In genomic region chr11:327581-327923, GRCh38 we compare ENCODE assay signal across 10 cellular contexts. TPM values are rescaled to one million over a fixed set of nuclear protein-coding genes. Genes with fewer than 3 reads are reported as not detected.
A peak's percentile ranks its signal among the peaks of the same experiment; 100 is the strongest.
DNase-seq lines count a peak whose midpoint lies in the region; ATAC-seq and TF ChIP-seq lines count a peak whose summit lies in the region.
"Had no signal": no experiment of that assay in that cellular context is flagged by ENCODE, and none has a peak within 500 bp of the region (broad histone marks: within the 10 kb centered on the region; RNA-seq: fewer than 3 reads in every experiment).

No MANE protein-coding gene starts in this region.

- H3K4me3 ChIP-seq in skin epidermis = peak overlapping the region in 1 of 7 experiments; percentile 14

- TF ChIP-seq CTCF in HFFc6 (IDR thresholded peaks at IDR 0.05) (no peak), Calu3 (IDR thresholded peaks at IDR 0.05; ENCODE audit: unreplicated experiment) (no peak)
- TF ChIP-seq CTCF in activated CD8-positive, alpha-beta T cell treated with anti-CD3 and anti-CD28 coated beads for 36 hours (IDR thresholded peaks at IDR 0.05) = no peak

- H3K4me3 Mint-ChIP-seq in HFFc6 = no peak overlapping the region
- H3K4me3 Mint-ChIP-seq in activated CD8-positive, alpha-beta T cell treated with anti-CD3 and anti-CD28 coated beads for 36 hours = peak overlapping the region; percentile 72
- peak overlapping the region; percentile 51 to 73 (median 65) for H3K4me3 Mint-ChIP-seq in immature natural killer cell
- H3K4me3 Mint-ChIP-seq in Calu3 (ENCODE audit: low read depth, unreplicated experiment) = no peak overlapping the region

- peaks cover 24% of the 10 kb centered on the region for H3K4me1 Mint-ChIP-seq in HFFc6 (ENCODE audit: low read depth)
- H3K4me1 Mint-ChIP-seq in activated CD8-positive, alpha-beta T cell treated with anti-CD3 and anti-CD28 coated beads for 36 hours (ENCODE audit: low read depth) = peaks cover 73% of the 10 kb centered on the region
- peaks cover 81 to 87% of the 10 kb centered on the region in 2 donors for H3K4me1 Mint-ChIP-seq in immature natural killer cell
- no peaks in the 10 kb centered on the region for H3K4me1 Mint-ChIP-seq in Calu3 (ENCODE audit: low read depth, unreplicated experiment)

- intact Hi-C loops in activated CD8-positive, alpha-beta T cell treated with anti-CD3 and anti-CD28 coated beads for 36 hours (cut with micrococcal nuclease) = no loop called here
- intact Hi-C loops in Calu3 (cut with micrococcal nuclease; ENCODE audit: unreplicated experiment) = no loop called here

- ATAC-seq in activated CD8-positive, alpha-beta T cell treated with anti-CD3 and anti-CD28 coated beads for 36 hours = no peak
- ATAC-seq in GM18861 (IDR thresholded peaks at IDR 0.05; ENCODE audit: unreplicated experiment) = no peak

- CTCF ChIA-PET in activated CD8-positive, alpha-beta T cell treated with anti-CD3 and anti-CD28 coated beads for 36 hours (lab: Charles Lee) = interaction anchor here (1.0 to 1.9 kb wide), 8 partner anchors 11 to 123 kb away, joined by 3 to 9 read pairs (median 3); no protein-coding TSS in a partner anchor
- CTCF ChIA-PET in Calu3 (lab: Charles Lee) = interaction anchor here (0.6 to 0.9 kb wide), 3 partner anchors 11 to 22 kb away, joined by 3 read pairs; no protein-coding TSS in a partner anchor

- H3K36me3 Mint-ChIP-seq in HFFc6 (ENCODE audit: low read depth) (no peaks in the 10 kb centered on the region), immature natural killer cell (no peaks in the 10 kb centered on the region), Calu3 (ENCODE audit: insufficient read depth, unreplicated experiment) (peaks cover 4% of the 10 kb centered on the region)
- peaks cover 3% of the 10 kb centered on the region for H3K36me3 Mint-ChIP-seq in activated CD8-positive, alpha-beta T cell treated with anti-CD3 and anti-CD28 coated beads for 36 hours (ENCODE audit: low read depth)

- DNase-seq in HFFc6 (no peak), immature natural killer cell (no peak), Calu3 (no peak), NCI-H146 (lab: John Stamatoyannopoulos, UW) (no peak), MV-4-11 (lab: John Stamatoyannopoulos, UW) (no peak)
- no peak for DNase-seq in activated CD8-positive, alpha-beta T cell treated with anti-CD3 and anti-CD28 coated beads for 36 hours
- DNase-seq: NCI-H524 had no signal

- H3K27ac Mint-ChIP-seq in HFFc6 (peak overlapping the region; percentile 55; the same call in 1 of the 2 replicates), immature natural killer cell (peak overlapping the region; percentile 77 to 96 (median 92)), Calu3 (ENCODE audit: unreplicated experiment) (no peak overlapping the region)
- peak overlapping the region; percentile 99 for H3K27ac Mint-ChIP-seq in activated CD8-positive, alpha-beta T cell treated with anti-CD3 and anti-CD28 coated beads for 36 hours

- H3K9me3 Mint-ChIP-seq in HFFc6 (no peaks in the 10 kb centered on the region), immature natural killer cell (no peaks in the 10 kb centered on the region), Calu3 (ENCODE audit: low read depth, unreplicated experiment) (no peaks in the 10 kb centered on the region)
- no peaks in the 10 kb centered on the region for H3K9me3 Mint-ChIP-seq in activated CD8-positive, alpha-beta T cell treated with anti-CD3 and anti-CD28 coated beads for 36 hours

- no TSS peak for BruUV-seq in Calu3 (replicated peaks; lab: Mats Ljungman, UMichigan)

- POLR2A ChIA-PET in activated CD8-positive, alpha-beta T cell treated with anti-CD3 and anti-CD28 coated beads for 36 hours (lab: Charles Lee) = interaction anchor here (0.6 to 5.8 kb wide), 6 partner anchors 9 to 60 kb away, joined by 3 to 41 read pairs (median 6); no protein-coding TSS in a partner anchor

- H3K27me3 Mint-ChIP-seq in HFFc6 (ENCODE audit: insufficient read depth) (peaks cover 2% of the 10 kb centered on the region; the same call in 1 of the 2 replicates), immature natural killer cell (ENCODE audit: low read depth in 3 of 3) (peaks cover 11 to 22% (median 14%) of the 10 kb centered on the region in 3 donors), Calu3 (ENCODE audit: unreplicated experiment) (peaks cover 28% of the 10 kb centered on the region)
- H3K27me3 Mint-ChIP-seq in activated CD8-positive, alpha-beta T cell treated with anti-CD3 and anti-CD28 coated beads for 36 hours = no peaks in the 10 kb centered on the region

- H3K27ac ChIP-seq in skin epidermis = peak overlapping the region in 19 of 21 experiments; percentile 72 to 96 (median 86)

RNA-seq across cellular contexts. Expression of gene IFITM3, which starts 6.9 kb away (rescaled TPM):
- 100 to 1,000 TPM; 399 to 531 (median 452) TPM for total RNA-seq in HFFc6 (2021; fragmentation: NEBNext Ultra II Directional; extraction: Animal tissue kit (Norgen Biotek cat#: 25700))
- total RNA-seq in activated CD8-positive, alpha-beta T cell treated with anti-CD3 and anti-CD28 coated beads for 36 hours = 10 to 100 TPM; 52.8 to 58.0 TPM
- polyA plus RNA-seq in immature natural killer cell = 100 to 1,000 TPM; 138 to 675 (median 423) TPM
- 264 and 492 TPM in 2 replicates for total RNA-seq in Calu3 (2022)

RNA-seq across cellular contexts. Expression of gene IFITM1, which starts 13.7 kb away (rescaled TPM):
- total RNA-seq in HFFc6 (2021; fragmentation: NEBNext Ultra II Directional; extraction: Animal tissue kit (Norgen Biotek cat#: 25700)) = 10 to 100 TPM; 23.5 to 36.1 (median 30.0) TPM
- 100 to 1,000 TPM; 296 to 304 TPM for total RNA-seq in activated CD8-positive, alpha-beta T cell treated with anti-CD3 and anti-CD28 coated beads for 36 hours
- polyA plus RNA-seq in immature natural killer cell = 1,000 to 10,000 TPM; 2,792 to 4,533 (median 3,562) TPM
- total RNA-seq in Calu3 (2022) = 45.6 and 179 TPM in 2 replicates

RNA-seq across cellular contexts. Expression of gene IFITM2, which starts 19.9 kb away (rescaled TPM):
- 100 to 1,000 TPM; 257 to 325 (median 291) TPM for total RNA-seq in HFFc6 (2021; fragmentation: NEBNext Ultra II Directional; extraction: Animal tissue kit (Norgen Biotek cat#: 25700))
- total RNA-seq in activated CD8-positive, alpha-beta T cell treated with anti-CD3 and anti-CD28 coated beads for 36 hours = 100 to 1,000 TPM; 540 to 549 TPM
- 1,000 to 10,000 TPM; 4,348 to 7,867 (median 6,958) TPM for polyA plus RNA-seq in immature natural killer cell
- 29.1 and 117 TPM in 2 replicates for total RNA-seq in Calu3 (2022)

RNA-seq across cellular contexts. Expression of gene IFITM5, which starts 28.2 kb away (rescaled TPM):
- not detected for total RNA-seq in HFFc6 (2021; fragmentation: NEBNext Ultra II Directional; extraction: Animal tissue kit (Norgen Biotek cat#: 25700))
- total RNA-seq in activated CD8-positive, alpha-beta T cell treated with anti-CD3 and anti-CD28 coated beads for 36 hours = not detected
- polyA plus RNA-seq in immature natural killer cell = not detected
- total RNA-seq in Calu3 (2022) = not detected in 2 replicates
- total RNA-seq: HT1080 had no signal

RNA-seq across cellular contexts. Expression of gene PGGHG, which starts 38.6 kb away (rescaled TPM):
- 10 to 100 TPM in 4 of 6 experiments, 1 to 10 TPM in 2; 9.7 to 12.2 (median 11.4) TPM for total RNA-seq in HFFc6 (2021; fragmentation: NEBNext Ultra II Directional; extraction: Animal tissue kit (Norgen Biotek cat#: 25700))
- 100 to 1,000 TPM; 298 to 308 TPM for total RNA-seq in activated CD8-positive, alpha-beta T cell treated with anti-CD3 and anti-CD28 coated beads for 36 hours
- polyA plus RNA-seq in immature natural killer cell = 10 to 100 TPM in 2 of 3 donors, 1 to 10 TPM in 1; 8.1 to 17.4 (median 11.4) TPM
- total RNA-seq in Calu3 (2022) = 9.5 and 13.5 TPM in 2 replicates

Comparison
In these comparisons a context has a peak if more than half of its experiments do, and no peak if none do; other contexts are left out.
1. H3K4me3 Mint-ChIP-seq: peak in activated CD8-positive, alpha-beta T cell treated with anti-CD3 and anti-CD28 coated beads for 36 hours (single experiment) and immature natural killer cell (5 of 5); none in HFFc6 (single experiment) and Calu3 (single experiment).